ENCODE assay signal across 25 cellular contexts in genomic region chr1:72564749-72565148, GRCh38.
"Had no signal": no experiment of that assay in that cellular context is flagged by ENCODE, and none has a peak within 500 bp of the region (broad histone marks: within the 10 kb centered on the region; RNA-seq: fewer than 3 reads in every experiment).

No MANE protein-coding gene starts in this region.

- H3K36me3 ChIP-seq: neural progenitor cell, ovary, right atrium auricular region, sigmoid colon, spleen, tibial nerve, uterus had no signal

- H3K4me1 ChIP-seq: neural progenitor cell, right atrium auricular region, spleen, uterus had no signal

- H2AFZ ChIP-seq: neural progenitor cell had no signal

- H3K27ac Mint-ChIP-seq: immature natural killer cell; mesothelial cell of epicardium; naive B cell; natural killer cell; nephron progenitor cell; neural progenitor cell; progenitor cell of endocrine pancreas; stimulated activated effector memory CD8-positive, alpha-beta T cell treated with anti-CD3 and anti-CD28 coated beads, Interleukin-12 subunit alpha, Interleukin-12 subunit beta, amount 100 ng/mL, for 72 hours; stimulated activated naive CD8-positive, alpha-beta T cell treated with anti-CD3 and anti-CD28 coated beads, Interleukin-15, Interleukin-2, amounts not matched to agents 100 ng/mL and 50 ng/mL, for 24 hours; type B pancreatic cell had no signal

- H3K4me3 ChIP-seq: lung, neural progenitor cell, ovary, right atrium auricular region, sigmoid colon, spleen, tibial nerve, uterus had no signal

- H3K9me3 ChIP-seq: ovary, right atrium auricular region, sigmoid colon, spleen, tibial nerve, uterus had no signal

- H3K27me3 Mint-ChIP-seq: naive B cell; progenitor cell of endocrine pancreas; stimulated activated naive CD8-positive, alpha-beta T cell treated with anti-CD3 and anti-CD28 coated beads, Interleukin-15, Interleukin-2, amounts not matched to agents 100 ng/mL and 50 ng/mL, for 24 hours; type B pancreatic cell had no signal

- H3K4me2 ChIP-seq: neural progenitor cell had no signal

- H3K4me3 Mint-ChIP-seq: immature natural killer cell; mesothelial cell of epicardium; naive B cell; natural killer cell; nephron progenitor cell; neural progenitor cell; stimulated activated effector memory CD8-positive, alpha-beta T cell treated with anti-CD3 and anti-CD28 coated beads, Interleukin-12 subunit alpha, Interleukin-12 subunit beta, amount 100 ng/mL, for 72 hours; stimulated activated naive CD8-positive, alpha-beta T cell treated with anti-CD3 and anti-CD28 coated beads, Interleukin-15, Interleukin-2, amounts not matched to agents 100 ng/mL and 50 ng/mL, for 24 hours; type B pancreatic cell had no signal

- H3K27me3 ChIP-seq: neural progenitor cell, ovary, right atrium auricular region, sigmoid colon, spleen, tibial nerve, uterus had no signal

- H3K36me3 Mint-ChIP-seq: immature natural killer cell; mesothelial cell of epicardium; naive B cell; natural killer cell; neural progenitor cell; stimulated activated effector memory CD8-positive, alpha-beta T cell treated with anti-CD3 and anti-CD28 coated beads, Interleukin-12 subunit alpha, Interleukin-12 subunit beta, amount 100 ng/mL, for 72 hours; type B pancreatic cell had no signal

- H3K9me3 Mint-ChIP-seq: mesothelial cell of epicardium; naive B cell; nephron progenitor cell; neural progenitor cell; stimulated activated naive CD8-positive, alpha-beta T cell treated with anti-CD3 and anti-CD28 coated beads, Interleukin-15, Interleukin-2, amounts not matched to agents 100 ng/mL and 50 ng/mL, for 24 hours; type B pancreatic cell had no signal

- H3K4me1 Mint-ChIP-seq: immature natural killer cell; naive B cell; natural killer cell; nephron progenitor cell; neural progenitor cell; stimulated activated effector memory CD8-positive, alpha-beta T cell treated with anti-CD3 and anti-CD28 coated beads, Interleukin-12 subunit alpha, Interleukin-12 subunit beta, amount 100 ng/mL, for 72 hours had no signal

- H3K27ac ChIP-seq: neural progenitor cell, ovary, right atrium auricular region, sigmoid colon, spleen, tibial nerve, uterus had no signal

- DNase-seq: head of caudate nucleus; hypothalamus; immature natural killer cell; kidney; mesendoderm; naive B cell; natural killer cell; nephron progenitor cell; ovary; sigmoid colon; small intestine; spleen; stimulated activated CD4-positive, alpha-beta T cell treated with anti-CD3 and anti-CD28 coated beads, Interleukin-4, amount 100 ng/mL, for 24 hours; stimulated activated naive CD4-positive, alpha-beta T cell; uterus had no signal

- ATAC-seq: left lobe of liver; natural killer cell; stimulated activated effector memory CD8-positive, alpha-beta T cell treated with anti-CD3 and anti-CD28 coated beads, Interleukin-12 subunit alpha, Interleukin-12 subunit beta, amount 100 ng/mL, for 72 hours had no signal
